In genomic region chr1:23367451-23367790, GRCh38 we compare ENCODE assay signal across 8 cellular contexts. TPM values are rescaled to one million over a fixed set of nuclear protein-coding genes. Genes with fewer than 3 reads are reported as not detected.
DNase-seq lines count a peak whose midpoint lies in the region; ATAC-seq and TF ChIP-seq lines count a peak whose summit lies in the region.

No MANE protein-coding gene starts in this region.

- H3K27me3 ChIP-seq in BJ (ENCODE audit: control insufficient read depth, insufficient read depth, low read length): no peaks in the 10 kb centered on the region

- no peak for ATAC-seq in natural killer cell
- ATAC-seq in HG02870 (IDR thresholded peaks at IDR 0.05; ENCODE audit: unreplicated experiment): no peak
- no peak for ATAC-seq in GM19351 (IDR thresholded peaks at IDR 0.05; ENCODE audit: unreplicated experiment)

- peaks cover 9% of the 10 kb centered on the region for H3K36me3 ChIP-seq in BJ (ENCODE audit: control insufficient read depth, insufficient read depth, low read length)

- TF ChIP-seq CTCF in BJ (IDR thresholded peaks at IDR 0.05; ENCODE audit: insufficient read depth, low read depth, low read length) (no peak), chondrocyte (IDR thresholded peaks at IDR 0.05) (no peak), natural killer cell (IDR thresholded peaks at IDR 0.05) (no peak)

- no peak for DNase-seq in BJ (ENCODE audit: low read depth)
- peak; percentile 9 to 31 for DNase-seq in Kasumi-1 (lab: John Stamatoyannopoulos, UW)
- no peak for DNase-seq in chondrocyte (ENCODE audit: low spot score)
- no peak for DNase-seq in natural killer cell
- no peak for DNase-seq in NCI-H226
- DNase-seq in MV-4-11 (lab: John Stamatoyannopoulos, UW): no peak

- CTCF ChIA-PET in BJ (lab: Yijun Ruan, JAX): interaction anchor here (1.1 to 2.1 kb wide), 3 partner anchors 15 to 36 kb away, joined by 3 to 16 read pairs (median 4); no protein-coding TSS in a partner anchor

- H3K9me3 Mint-ChIP-seq in chondrocyte (ENCODE audit: low read depth) (peaks cover 18% of the 10 kb centered on the region), natural killer cell (peaks cover 3 to 6% of the 10 kb centered on the region in 2 donors)

- H3K27ac Mint-ChIP-seq in chondrocyte (ENCODE audit: unreplicated experiment): peak overlapping the region; percentile 99
- peak overlapping the region; percentile 93 to 98 for H3K27ac Mint-ChIP-seq in natural killer cell

- H3K27me3 Mint-ChIP-seq in chondrocyte (ENCODE audit: low read depth): no peaks in the 10 kb centered on the region
- no peaks in the 10 kb centered on the region for H3K27me3 Mint-ChIP-seq in natural killer cell (ENCODE audit: low read depth in 2 of 2)

- H3K4me1 Mint-ChIP-seq in chondrocyte (ENCODE audit: low read depth): peaks cover 45% of the 10 kb centered on the region
- peaks cover 35 to 43% of the 10 kb centered on the region in 2 donors for H3K4me1 Mint-ChIP-seq in natural killer cell

- POLR2A ChIA-PET in BJ (lab: Charles Lee): no interaction called here

- intact Hi-C loops in natural killer cell (cut with micrococcal nuclease): no loop called here

- H3K4me3 ChIP-seq in BJ (ENCODE audit: low read depth, low read length): peak overlapping the region; percentile 61

- H3K4me3 Mint-ChIP-seq in chondrocyte (ENCODE audit: unreplicated experiment) (peak overlapping the region; percentile 83), natural killer cell (peak overlapping the region; percentile 95)

- H3K36me3 Mint-ChIP-seq in chondrocyte (ENCODE audit: low read depth): peaks cover 47% of the 10 kb centered on the region
- peaks cover 13% of the 10 kb centered on the region for H3K36me3 Mint-ChIP-seq in natural killer cell

RNA-seq across cellular contexts. Expression of gene ZNF436, which starts 2.2 kb away (rescaled TPM):
- polyA plus RNA-seq in BJ (2011; rRNA removed): 8.1 and 12.6 TPM in 2 replicates
- polyA minus RNA-seq in BJ (2011; rRNA and poly(A)+ RNA removed): 9.9 and 12.7 TPM in 2 replicates
- total RNA-seq in chondrocyte (17.0 to 18.6 TPM (median 17.4 TPM) in 3 replicates), natural killer cell (1 to 10 TPM; 4.5 to 7.8 (median 5.7) TPM)

RNA-seq across cellular contexts. Expression of gene HNRNPR, which starts 23.3 kb away (rescaled TPM):
- polyA plus RNA-seq in BJ (2011; rRNA removed): 79.3 and 106 TPM in 2 replicates
- 52.0 and 58.7 TPM in 2 replicates for polyA minus RNA-seq in BJ (2011; rRNA and poly(A)+ RNA removed)
- total RNA-seq in chondrocyte: 91.0 to 151 TPM (median 91.3 TPM) in 3 replicates
- total RNA-seq in natural killer cell: 100 to 1,000 TPM; 126 to 134 (median 128) TPM

RNA-seq across cellular contexts. Expression of gene TCEA3, which starts 57.1 kb away (rescaled TPM):
- polyA plus RNA-seq in BJ (2011; rRNA removed): 17.8 and 21.0 TPM in 2 replicates
- polyA minus RNA-seq in BJ (2011; rRNA and poly(A)+ RNA removed): 7.7 and 7.8 TPM in 2 replicates
- total RNA-seq in chondrocyte (15.7 to 17.8 TPM (median 16.9 TPM) in 3 replicates), natural killer cell (1 to 10 TPM in 1 of 3 donors, under 1 TPM in 2; 0.75 to 1.5 (median 0.94) TPM)

Comparison
In these comparisons a context has a peak if more than half of its experiments do, and no peak if none do; other contexts are left out.
1. DNase-seq: peak in Kasumi-1 (2 of 2); none in BJ (single experiment), chondrocyte (single experiment), natural killer cell (single experiment), NCI-H226 (single experiment) and MV-4-11 (single experiment).